16 cellular contexts compared by ENCODE assay signal in genomic region chr11:117442869-117443239, GRCh38.
DNase-seq lines count a peak whose midpoint lies in the region; ATAC-seq and TF ChIP-seq lines count a peak whose summit lies in the region.
"Had no signal": no experiment of that assay in that cellular context is flagged by ENCODE, and none has a peak within 500 bp of the region (broad histone marks: within the 10 kb centered on the region; RNA-seq: fewer than 3 reads in every experiment).

No MANE protein-coding gene starts in this region.

- TF ChIP-seq CTCF in neural progenitor cell (IDR thresholded peaks at IDR 0.05) (no peak), upper lobe of right lung (IDR thresholded peaks at IDR 0.05) (no peak)

- H3K27ac ChIP-seq in neural progenitor cell = no peak overlapping the region
- H3K27ac ChIP-seq in upper lobe of right lung = no peak overlapping the region
- no peak overlapping the region for H3K27ac ChIP-seq in CD8-positive, alpha-beta memory T cell (ENCODE audit: low read depth, low read length)
- H3K27ac ChIP-seq: BLaER1, GM23248, RWPE1 had no signal

- H3K4me1 Mint-ChIP-seq in neural progenitor cell = peaks cover 38% of the 10 kb centered on the region
- no peaks in the 10 kb centered on the region for H3K4me1 Mint-ChIP-seq in CD8-positive, alpha-beta memory T cell
- H3K4me1 Mint-ChIP-seq: CD4-positive, alpha-beta memory T cell; IgD-negative memory B cell had no signal

- no peaks in the 10 kb centered on the region for H4K20me1 ChIP-seq in neural progenitor cell (ENCODE audit: low read depth)
- H4K20me1 ChIP-seq: BLaER1 had no signal

- H3K36me3 Mint-ChIP-seq in neural progenitor cell = no peaks in the 10 kb centered on the region
- H3K36me3 Mint-ChIP-seq in CD8-positive, alpha-beta memory T cell = no peaks in the 10 kb centered on the region
- H3K36me3 Mint-ChIP-seq: CD4-positive, alpha-beta memory T cell had no signal

- no peaks in the 10 kb centered on the region for H3K36me3 ChIP-seq in NT2/D1 (ENCODE audit: insufficient read depth, insufficient read length, low read length)
- H3K36me3 ChIP-seq in neural progenitor cell = no peaks in the 10 kb centered on the region
- H3K36me3 ChIP-seq in upper lobe of right lung = no peaks in the 10 kb centered on the region
- H3K36me3 ChIP-seq in CD8-positive, alpha-beta memory T cell (ENCODE audit: insufficient read depth, low read length) = no peaks in the 10 kb centered on the region
- H3K36me3 ChIP-seq: BLaER1 had no signal

- no peak overlapping the region for H3K4me3 ChIP-seq in NT2/D1 (ENCODE audit: insufficient read length, low read depth)
- no peak overlapping the region for H3K4me3 ChIP-seq in neural progenitor cell
- H3K4me3 ChIP-seq in upper lobe of right lung = no peak overlapping the region
- no peak overlapping the region for H3K4me3 ChIP-seq in CD8-positive, alpha-beta memory T cell (ENCODE audit: low read length)
- H3K4me3 ChIP-seq: BLaER1, GM23248 had no signal

- H3K9ac ChIP-seq in NT2/D1 (ENCODE audit: insufficient read length, low read depth) (peak overlapping the region; percentile 10), neural progenitor cell (no peak overlapping the region)
- H3K9ac ChIP-seq: BLaER1, GM23248 had no signal

- POLR2A ChIA-PET in CD8-positive, alpha-beta memory T cell (lab: Charles Lee) = no interaction called here

- H3K4me3 Mint-ChIP-seq in neural progenitor cell = no peak overlapping the region
- no peak overlapping the region for H3K4me3 Mint-ChIP-seq in CD8-positive, alpha-beta memory T cell
- H3K4me3 Mint-ChIP-seq: CD4-positive, alpha-beta memory T cell; IgD-negative memory B cell had no signal

- no peaks in the 10 kb centered on the region for H3K9me3 Mint-ChIP-seq in neural progenitor cell
- H3K9me3 Mint-ChIP-seq in CD8-positive, alpha-beta memory T cell = peaks cover 0 to 1% (median 0%) of the 10 kb centered on the region in 5 donors
- H3K9me3 Mint-ChIP-seq: CD4-positive, alpha-beta memory T cell; IgD-negative memory B cell had no signal

- peaks cover 4% of the 10 kb centered on the region for H3F3A ChIP-seq in neural progenitor cell (ENCODE audit: low read depth)

- no peak overlapping the region for H3K27ac Mint-ChIP-seq in neural progenitor cell
- H3K27ac Mint-ChIP-seq in CD8-positive, alpha-beta memory T cell = peak overlapping the region in 1 of 8 donors; percentile 57
- H3K27ac Mint-ChIP-seq: CD4-positive, alpha-beta memory T cell had no signal

- CTCF ChIA-PET in CD8-positive, alpha-beta memory T cell (lab: Charles Lee) = interaction anchor here (1.2 kb wide), 1 partner anchor 16 kb away, joined by 3 read pairs; no protein-coding TSS in a partner anchor

- peaks cover 35% of the 10 kb centered on the region for H3K27me3 Mint-ChIP-seq in neural progenitor cell (ENCODE audit: insufficient read depth, low read depth)
- H3K27me3 Mint-ChIP-seq in CD8-positive, alpha-beta memory T cell = peaks cover 14 to 34% of the 10 kb centered on the region in 2 donors

- H3K4me1 ChIP-seq in NT2/D1 (ENCODE audit: insufficient read depth, insufficient read length) (peaks cover 10% of the 10 kb centered on the region), neural progenitor cell (peaks cover 5% of the 10 kb centered on the region), upper lobe of right lung (no peaks in the 10 kb centered on the region)
- no peaks in the 10 kb centered on the region for H3K4me1 ChIP-seq in CD8-positive, alpha-beta memory T cell (ENCODE audit: insufficient read depth, low read length)
- H3K4me1 ChIP-seq: Caco-2 had no signal

- intact Hi-C loops in Right ventricle myocardium superior (cut with DNase I) (loop anchor here (5.0 kb wide), 1 partner anchor 364 kb away; no protein-coding TSS in a partner anchor), left ventricle myocardium superior (cut with micrococcal nuclease) (no loop called here), upper lobe of right lung (cut with DNase I) (no loop called here)

- no peaks in the 10 kb centered on the region for H3K79me2 ChIP-seq in neural progenitor cell (ENCODE audit: low read depth)

- peak; percentile 9 for ATAC-seq in Right ventricle myocardium superior (ENCODE audit: poor library complexity)
- no peak for ATAC-seq in left ventricle myocardium superior
- peak; percentile 3 for ATAC-seq in upper lobe of right lung

- H3K9me3 ChIP-seq in NT2/D1 (ENCODE audit: insufficient read depth, low read length) (no peaks in the 10 kb centered on the region), neural progenitor cell (ENCODE audit: low read depth) (no peaks in the 10 kb centered on the region), upper lobe of right lung (no peaks in the 10 kb centered on the region)
- H3K9me3 ChIP-seq in CD8-positive, alpha-beta memory T cell (ENCODE audit: low read length) = no peaks in the 10 kb centered on the region
- H3K9me3 ChIP-seq: BLaER1, Caco-2 had no signal

- peak overlapping the region; percentile 88 for H2AFZ ChIP-seq in neural progenitor cell (replicated peaks)
- H2AFZ ChIP-seq: GM23248 had no signal

- H3K27me3 ChIP-seq in NT2/D1 (ENCODE audit: insufficient read depth, insufficient read length) (no peaks in the 10 kb centered on the region), neural progenitor cell (peaks cover 24% of the 10 kb centered on the region), upper lobe of right lung (no peaks in the 10 kb centered on the region)
- no peaks in the 10 kb centered on the region for H3K27me3 ChIP-seq in CD8-positive, alpha-beta memory T cell (ENCODE audit: insufficient read depth, low read length, poor library complexity, severe bottlenecking)
- H3K27me3 ChIP-seq: BLaER1 had no signal

- H3K4me2 ChIP-seq in neural progenitor cell = peak overlapping the region; percentile 64
- H3K4me2 ChIP-seq: BLaER1 had no signal

- DNase-seq in Right ventricle myocardium superior (no peak), left ventricle myocardium superior (no peak), NT2/D1 (ENCODE audit: low read depth, low spot score) (no peak), neural progenitor cell (ENCODE audit: low spot score) (no peak), upper lobe of right lung (peak; percentile 55), AG08395 (ENCODE audit: low spot score) (no peak), GF-D8 (lab: John Stamatoyannopoulos, UW) (no peak)
- DNase-seq in CD8-positive, alpha-beta memory T cell = no peak
- DNase-seq: CD4-positive, alpha-beta memory T cell; NCI-H1048; T-helper 1 cell had no signal
